In genomic region chr6:69338431-69339162, GRCh38 we compare ENCODE assay signal across 8 cellular contexts.
"Had no signal": no experiment of that assay in that cellular context is flagged by ENCODE, and none has a peak within 500 bp of the region (broad histone marks: within the 10 kb centered on the region; RNA-seq: fewer than 3 reads in every experiment).

No MANE protein-coding gene starts in this region.

- H3K36me3 Mint-ChIP-seq: IgD-negative memory B cell had no signal

- H3K27me3 Mint-ChIP-seq: IgD-negative memory B cell had no signal

- H3K4me3 ChIP-seq: K562 had no signal

- DNase-seq: IMR-90, KBM-7, KG1 had no signal

- H3K27ac Mint-ChIP-seq: IgD-negative memory B cell had no signal

- H3K4me1 Mint-ChIP-seq: IgD-negative memory B cell had no signal

- ATAC-seq: HepG2, K562 had no signal

- H3K4me3 Mint-ChIP-seq: IgD-negative memory B cell had no signal

- H3K27ac ChIP-seq: HL-60, KMS-11 had no signal
